Comparison of ENCODE assay signal across 28 cellular contexts in genomic region chr9:114791312-114791711, GRCh38. TPM values are rescaled to one million over a fixed set of nuclear protein-coding genes. Genes with fewer than 3 reads are reported as not detected.
"Had no signal": no experiment of that assay in that cellular context is flagged by ENCODE, and none has a peak within 500 bp of the region (broad histone marks: within the 10 kb centered on the region; RNA-seq: fewer than 3 reads in every experiment).

No MANE protein-coding gene starts in this region.

- H3K4me1 Mint-ChIP-seq: natural killer cell; nephron; stimulated activated effector memory CD8-positive, alpha-beta T cell treated with anti-CD3 and anti-CD28 coated beads, Interleukin-12 subunit alpha, Interleukin-12 subunit beta, amount 100 ng/mL, for 72 hours had no signal

- H3K4me1 ChIP-seq: neural progenitor cell, parathyroid adenoma, psoas muscle, right lobe of liver, sigmoid colon, upper lobe of right lung, uterus had no signal

- H3K4me3 Mint-ChIP-seq: naive B cell; natural killer cell; nephron; neural progenitor cell; stimulated activated effector memory CD8-positive, alpha-beta T cell treated with anti-CD3 and anti-CD28 coated beads, Interleukin-12 subunit alpha, Interleukin-12 subunit beta, amount 100 ng/mL, for 72 hours; type B pancreatic cell had no signal

- H3K27me3 ChIP-seq: neural progenitor cell, ovary, right lobe of liver, sigmoid colon, stomach, thyroid gland, tibial nerve, upper lobe of right lung, uterus had no signal

- H3K9me3 ChIP-seq: ovary, psoas muscle, right lobe of liver, sigmoid colon, stomach, thoracic aorta, thyroid gland, tibial nerve, upper lobe of right lung, uterus had no signal

- DNase-seq: naive B cell; natural killer cell; occipital lobe; ovary; posterior cingulate gyrus; psoas muscle; right cardiac atrium; right lobe of liver; sigmoid colon; small intestine; stimulated activated CD4-positive, alpha-beta T cell treated with anti-CD3 and anti-CD28 coated beads, Interleukin-15, amount 100 ng/mL, for 24 hours; stimulated activated CD4-positive, alpha-beta T cell treated with anti-CD3 and anti-CD28 coated beads, Interleukin-2, amount 100 ng/mL, for 24 hours; stimulated activated CD4-positive, alpha-beta T cell treated with anti-CD3 and anti-CD28 coated beads, Interleukin-2, amount 100 ng/mL, for 48 hours; stimulated activated CD4-positive, alpha-beta T cell treated with anti-CD3 and anti-CD28 coated beads, Interleukin-4, amount 100 ng/mL, for 24 hours; stimulated activated naive CD4-positive, alpha-beta T cell treated with Interleukin-2 at 50 U/mL for 16 hours; stomach; thyroid gland; upper lobe of right lung; uterus had no signal

- H3K4me3 ChIP-seq: neural progenitor cell, ovary, psoas muscle, right lobe of liver, sigmoid colon, stomach, thoracic aorta, thyroid gland, tibial nerve, upper lobe of right lung, uterus had no signal

- H2AFZ ChIP-seq: neural progenitor cell, parathyroid adenoma had no signal

- H3K36me3 ChIP-seq: neural progenitor cell, ovary, right lobe of liver, sigmoid colon, thoracic aorta, thyroid gland, tibial nerve, uterus had no signal

- H3K9ac ChIP-seq: neural progenitor cell, parathyroid adenoma had no signal

- FAIRE-seq: small intestine had no signal

- H3K4me2 ChIP-seq: neural progenitor cell had no signal

- H3K27ac Mint-ChIP-seq: naive B cell; natural killer cell; neural progenitor cell; progenitor cell of endocrine pancreas; stimulated activated effector memory CD8-positive, alpha-beta T cell treated with anti-CD3 and anti-CD28 coated beads, Interleukin-12 subunit alpha, Interleukin-12 subunit beta, amount 100 ng/mL, for 72 hours; type B pancreatic cell had no signal

- H3K9me3 Mint-ChIP-seq: naive B cell; natural killer cell; nephron; neural progenitor cell; stimulated activated effector memory CD8-positive, alpha-beta T cell treated with anti-CD3 and anti-CD28 coated beads, Interleukin-12 subunit alpha, Interleukin-12 subunit beta, amount 100 ng/mL, for 72 hours; type B pancreatic cell had no signal

- H3K27ac ChIP-seq: neural progenitor cell, ovary, parathyroid adenoma, psoas muscle, right lobe of liver, sigmoid colon, stomach, thoracic aorta, thyroid gland, tibial nerve, upper lobe of right lung, uterus had no signal

- H3K36me3 Mint-ChIP-seq: natural killer cell; neural progenitor cell; stimulated activated effector memory CD8-positive, alpha-beta T cell treated with anti-CD3 and anti-CD28 coated beads, Interleukin-12 subunit alpha, Interleukin-12 subunit beta, amount 100 ng/mL, for 72 hours had no signal

- H3K27me3 Mint-ChIP-seq: progenitor cell of endocrine pancreas, type B pancreatic cell had no signal

- H3K79me2 ChIP-seq: parathyroid adenoma had no signal

- ATAC-seq: natural killer cell; psoas muscle; right cardiac atrium; right lobe of liver; stimulated activated effector memory CD8-positive, alpha-beta T cell treated with anti-CD3 and anti-CD28 coated beads, Interleukin-12 subunit alpha, Interleukin-12 subunit beta, amount 100 ng/mL, for 72 hours; upper lobe of right lung had no signal

RNA-seq across cellular contexts. Expression of gene TNFSF15, which starts 14.5 kb away (rescaled TPM):
- total RNA-seq: natural killer cell had no signal
- polyA plus RNA-seq: neural cell had no signal
